18 cellular contexts compared by ENCODE assay signal in the genomic region with DNA sequence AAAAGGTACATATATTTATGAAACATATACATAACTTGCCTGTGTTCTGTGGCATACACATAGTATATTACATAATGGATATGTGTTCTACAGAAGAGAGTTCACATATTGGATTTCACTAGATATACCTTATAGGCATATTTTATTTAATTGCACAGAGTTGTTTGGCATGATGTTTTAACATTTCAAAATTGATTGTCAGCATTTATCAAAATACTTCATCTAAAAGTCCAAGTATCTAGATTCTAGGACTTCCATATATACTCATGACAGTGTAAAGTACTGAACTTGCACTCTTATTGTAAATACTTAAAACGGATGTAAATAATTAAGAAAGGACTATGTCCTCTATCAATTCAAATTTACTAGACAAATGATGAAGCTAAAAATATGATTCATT.
DNase-seq lines count a peak whose midpoint lies in the region; ATAC-seq, FAIRE-seq and TF ChIP-seq lines count a peak whose summit lies in the region.
"Had no signal": no experiment of that assay in that cellular context is flagged by ENCODE, and none has a peak within 500 bp of the region (broad histone marks: within the 10 kb centered on the region; RNA-seq: fewer than 3 reads in every experiment).

No MANE protein-coding gene starts in this region.

- WGBS in HepG2 (ENCODE audit: low lambda C conversion rate) = 1% methylated on average over 1 of the region's 1 CpG
- 33% methylated on average over 1 of the region's 1 CpG for WGBS in right lobe of liver (ENCODE audit: insufficient coverage, low coverage, low lambda C conversion rate, missing lambda C conversion rate)

- H3K79me2 ChIP-seq in HepG2 (ENCODE audit: insufficient read depth, low read length) = no peaks in the 10 kb centered on the region

- TF ChIP-seq POLR2A in HepG2 (IDR thresholded peaks at IDR 0.05; ENCODE audit: insufficient read depth in 1 of 2, low read depth in 2 of 2, low read length in 2 of 2) (no peak), right lobe of liver (IDR thresholded peaks at IDR 0.05) (no peak)

- H3K27me3 ChIP-seq in HepG2 (ENCODE audit: control insufficient read depth in 1 of 2, insufficient read depth in 2 of 2, low read length in 2 of 2) (no peaks in the 10 kb centered on the region), right lobe of liver (no peaks in the 10 kb centered on the region), MG63 (no peaks in the 10 kb centered on the region)
- H3K27me3 ChIP-seq: BLaER1 treated with 17β-estradiol and CSF1 and Interleukin-3, amounts not matched to agents 10 nM and 100 nM had no signal

- CTCF ChIA-PET in HepG2 (lab: Yijun Ruan, JAX; ENCODE audit: low intra/inter-chr PET ratio, low total read pairs) = no interaction called here

- H3K27ac ChIP-seq in HepG2 (ENCODE audit: extremely low read length, insufficient read depth, low read length) = no peak overlapping the region
- no peak overlapping the region for H3K27ac ChIP-seq in right lobe of liver
- H3K27ac ChIP-seq: BLaER1 treated with 17β-estradiol and CSF1 and Interleukin-3, amounts not matched to agents 10 nM and 100 nM; C4-2B had no signal

- H2AFZ ChIP-seq in HepG2 (ENCODE audit: low read length) = no peak overlapping the region

- DNase-seq in HepG2 (ENCODE audit: low spot score) (no peak), right lobe of liver (no peak), MG63 (no peak)
- DNase-seq in central memory CD4-positive, alpha-beta T cell = no peak
- DNase-seq: 8988T; AML-193; Caco-2; Calu3; CD4-positive, alpha-beta T cell; CD8-positive, alpha-beta T cell; DMS79 treated with DMSO at 0.1 percent for 48 hours; GF-D8 had no signal

- BruUV-seq in HepG2 (replicated peaks; lab: Mats Ljungman, UMichigan) = no TSS peak

- TF ChIP-seq RAD21 in HepG2 (CRISPR knock-in tag; IDR thresholded peaks at IDR 0.05) = no peak

- in situ Hi-C loops in HepG2 (cut with HindIII; ENCODE audit: extremely low pct_ligation_motif_present, low pct_unique_long_range_greater_than_20kb) = no loop called here

- H3K4me3 ChIP-seq in HepG2 (replicated peaks in 1 of 3; ENCODE audit: insufficient read depth in 1 of 3, low read depth in 2 of 3, low read length in 3 of 3) (no peak overlapping the region), right lobe of liver (no peak overlapping the region), MG63 (no peak overlapping the region)
- H3K4me3 ChIP-seq: BLaER1 treated with 17β-estradiol and CSF1 and Interleukin-3, amounts not matched to agents 10 nM and 100 nM had no signal

- intact Hi-C loops in HepG2 (cut with micrococcal nuclease; ENCODE audit: unreplicated experiment) (no loop called here), right lobe of liver (cut with DNase I) (no loop called here)

- no peak overlapping the region for H3K4me2 ChIP-seq in HepG2 (ENCODE audit: low read depth, low read length)
- H3K4me2 ChIP-seq: BLaER1 treated with 17β-estradiol and CSF1 and Interleukin-3, amounts not matched to agents 10 nM and 100 nM had no signal

- peaks cover 88% of the 10 kb centered on the region for H3K9me3 ChIP-seq in HepG2 (ENCODE audit: low read length)
- no peaks in the 10 kb centered on the region for H3K9me3 ChIP-seq in right lobe of liver
- H3K9me3 ChIP-seq in MG63 = no peaks in the 10 kb centered on the region
- H3K9me3 ChIP-seq: Caco-2 had no signal

- no peak for FAIRE-seq in HepG2 (lab: Jason Lieb, UNC)
- FAIRE-seq in TTC549 (lab: Jason Lieb, UNC) = peak; percentile 5
- FAIRE-seq: D721Med, GM12891, GM19239 had no signal

- H4K20me1 ChIP-seq in HepG2 (ENCODE audit: insufficient read depth, low read length) = no peaks in the 10 kb centered on the region
- H4K20me1 ChIP-seq: BLaER1 treated with 17β-estradiol and CSF1 and Interleukin-3, amounts not matched to agents 10 nM and 100 nM had no signal

- ATAC-seq in HepG2 = no peak
- no peak for ATAC-seq in right lobe of liver
- ATAC-seq: CD8-positive, alpha-beta T cell had no signal

- POLR2A ChIA-PET in HepG2 (lab: Yijun Ruan, JAX) = no interaction called here

- TF ChIP-seq CTCF in HepG2 (CRISPR knock-in tag; IDR thresholded peaks at IDR 0.05) (no peak), right lobe of liver (IDR thresholded peaks at IDR 0.05) (no peak)

- TF ChIP-seq EP300 in HepG2 (IDR thresholded peaks at IDR 0.05; ENCODE audit: low read depth in 2 of 2, low read length in 2 of 2) (no peak), HepG2 (CRISPR knock-in tag; IDR thresholded peaks at IDR 0.05; ENCODE audit: borderline replicate concordance) (no peak)

- no peak overlapping the region for H3K9ac ChIP-seq in HepG2 (ENCODE audit: insufficient read depth, low read depth, low read length)
- H3K9ac ChIP-seq: BLaER1 treated with 17β-estradiol and CSF1 and Interleukin-3, amounts not matched to agents 10 nM and 100 nM had no signal

- H3K36me3 ChIP-seq in HepG2 (replicated peaks in 1 of 2; ENCODE audit: control insufficient read depth in 1 of 2, insufficient read depth in 2 of 2, low read length in 2 of 2) (no peaks in the 10 kb centered on the region), right lobe of liver (no peaks in the 10 kb centered on the region), MG63 (no peaks in the 10 kb centered on the region)
- H3K36me3 ChIP-seq: BLaER1 treated with 17β-estradiol and CSF1 and Interleukin-3, amounts not matched to agents 10 nM and 100 nM had no signal

- H3K4me1 ChIP-seq in HepG2 (ENCODE audit: insufficient read depth, low read length) (no peaks in the 10 kb centered on the region), right lobe of liver (no peaks in the 10 kb centered on the region)
- H3K4me1 ChIP-seq: BLaER1 treated with 17β-estradiol and CSF1 and Interleukin-3, amounts not matched to agents 10 nM and 100 nM; Caco-2 had no signal

TF ChIP-seq in HepG2, 621 proteins besides CTCF, POLR2A, EP300 and RAD21:
- TF ChIP-seq NKX3-1 (CRISPR knock-in tag; IDR thresholded peaks at IDR 0.05) (no peak), MAFK (conservative IDR thresholded peaks at IDR 0.05 in 1 of 2, IDR thresholded peaks at IDR 0.05 in 1 of 2; ENCODE audit: low read length in 2 of 2) (peak; percentile 15 to 65; a peak in 2 of 4 replicates)
